In the genomic region with DNA sequence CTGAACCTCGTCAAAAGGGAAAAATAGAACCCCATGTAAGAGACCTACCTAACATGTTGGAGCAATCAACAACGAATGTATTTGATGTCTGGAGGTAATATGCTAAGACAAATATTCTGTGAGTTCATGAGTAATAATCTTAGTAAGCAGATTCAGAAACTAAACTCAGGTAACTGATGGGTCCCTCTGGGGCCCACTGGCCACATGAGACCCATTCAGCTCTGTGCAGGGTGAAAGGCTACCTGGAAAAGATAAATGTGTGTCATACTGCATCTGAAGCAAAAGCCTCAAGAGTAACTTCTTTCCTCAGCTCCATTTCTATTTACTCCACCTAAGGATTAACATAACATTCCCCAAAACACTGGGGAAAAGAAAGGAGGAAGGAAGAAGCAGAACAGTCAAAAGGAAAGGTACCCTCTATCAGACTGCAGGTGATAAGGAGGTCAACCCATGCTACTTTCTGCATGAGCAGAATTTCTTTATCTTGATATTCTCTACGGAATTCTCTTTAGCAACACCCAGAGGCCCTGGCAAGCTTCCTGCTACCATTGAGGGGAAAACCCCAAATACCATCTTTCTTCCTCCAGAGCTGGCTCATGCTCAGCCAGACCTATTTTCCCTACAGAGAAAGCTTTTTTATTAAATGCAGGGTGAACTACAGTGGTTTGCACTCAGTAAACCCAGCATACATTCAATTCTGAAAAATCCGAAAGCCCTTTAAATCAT, we compare ENCODE assay signal across 16 cellular contexts. TPM values are rescaled to one million over a fixed set of nuclear protein-coding genes. Genes with fewer than 3 reads are reported as not detected.
A peak's percentile ranks its signal among the peaks of the same experiment; 100 is the strongest.
DNase-seq lines count a peak whose midpoint lies in the region; ATAC-seq, FAIRE-seq and TF ChIP-seq lines count a peak whose summit lies in the region.
"Had no signal": no experiment of that assay in that cellular context is flagged by ENCODE, and none has a peak within 500 bp of the region (broad histone marks: within the 10 kb centered on the region; RNA-seq: fewer than 3 reads in every experiment).

No MANE protein-coding gene starts in this region.

- no peak for TF ChIP-seq POLR2A in GM12878 (IDR thresholded peaks at IDR 0.05; ENCODE audit: low read depth, low read length)

- CTCF ChIA-PET in GM12878 (lab: Yijun Ruan, JAX): no interaction called here

- H3K36me3 ChIP-seq in GM12878 (ENCODE audit: control insufficient read depth in 2 of 2, insufficient read depth in 2 of 2, low read length in 1 of 2) (no peaks in the 10 kb centered on the region), keratinocyte (ENCODE audit: control insufficient read depth in 2 of 2, extremely low read depth in 1 of 2, insufficient read depth in 2 of 2, low read length in 2 of 2) (no peaks in the 10 kb centered on the region)
- H3K36me3 ChIP-seq: left lung had no signal

- TF ChIP-seq RAD21 in GM12878 (IDR thresholded peaks at IDR 0.05; ENCODE audit: insufficient read depth, low read depth, low read length): no peak

- no peaks in the 10 kb centered on the region for H3K4me1 ChIP-seq in GM12878 (ENCODE audit: control insufficient read depth, insufficient read depth, low read length)
- H3K4me1 ChIP-seq in keratinocyte (ENCODE audit: control insufficient read depth, extremely low read depth, insufficient read depth, low read length): peaks cover 24% of the 10 kb centered on the region
- H3K4me1 ChIP-seq: left lung had no signal

- no peak overlapping the region for H3K4me3 ChIP-seq in GM12878
- H3K4me3 ChIP-seq in keratinocyte (ENCODE audit: control insufficient read depth in 2 of 3, extremely low read depth in 1 of 3, insufficient read depth in 2 of 3, low read depth in 1 of 3, low read length in 3 of 3): no peak overlapping the region
- H3K4me3 ChIP-seq: left lung had no signal

- H2AFZ ChIP-seq in GM12878 (ENCODE audit: control insufficient read depth, low read depth, low read length): peak overlapping the region; percentile 12; the same call in 1 of the 2 replicates
- peak overlapping the region; percentile 39 for H2AFZ ChIP-seq in keratinocyte (ENCODE audit: control insufficient read depth, low read length)

- SMC1A ChIA-PET in GM12878 (lab: Charles Lee; ENCODE audit: uncharacterized antibody, unreplicated experiment): interaction anchor here (0.7 to 3.5 kb wide), 6 partner anchors 8 to 385 kb away, joined by 3 to 12 read pairs (median 4); no protein-coding TSS in a partner anchor

- H4K20me1 ChIP-seq in GM12878 (ENCODE audit: control insufficient read depth, insufficient read depth): no peaks in the 10 kb centered on the region
- no peaks in the 10 kb centered on the region for H4K20me1 ChIP-seq in keratinocyte (ENCODE audit: control insufficient read depth, extremely low read depth, insufficient read depth, low read length)

- dilution Hi-C loops in keratinocyte (cut with MboI; ENCODE audit: extremely low pct_ligation_motif_present, low sequenced_read_pairs): no loop called here

- DNase-seq in AG20443 (ENCODE audit: low spot score) (peak; percentile 27), GM12878 (ENCODE audit: low read depth, low spot score) (no peak), keratinocyte (ENCODE audit: low read depth, low spot score) (no peak), D721Med (ENCODE audit: insufficient read length, low spot score) (no peak), inferior parietal cortex (ENCODE audit: extremely low spot score) (no peak), middle frontal gyrus (ENCODE audit: extremely low spot score, low spot score) (no peak), cardiac septum (ENCODE audit: low spot score) (no peak)
- DNase-seq: activated CD4-positive, alpha-beta T cell treated with anti-CD3 and anti-CD28 coated beads for 1 hour; cerebellar nuclear complex; foreskin melanocyte; left lung; NCI-H187 treated with DMSO at 0.1 percent for 48 hours; stimulated activated CD4-positive, alpha-beta T cell treated with anti-CD3 and anti-CD28 coated beads, Interleukin-12 subunit alpha, Interleukin-12 subunit beta, amount 100 ng/mL, for 4 hours had no signal

- in situ Hi-C loops in GM12878 (cut with MboI): no loop called here

- no peak overlapping the region for H3K27ac ChIP-seq in GM12878 (ENCODE audit: control insufficient read depth, insufficient read depth)
- no peak overlapping the region for H3K27ac ChIP-seq in keratinocyte (ENCODE audit: control insufficient read depth, insufficient read depth, low read length)
- H3K27ac ChIP-seq: left lung had no signal

- POLR2A ChIA-PET in GM12878 (lab: Charles Lee): no interaction called here

- TF ChIP-seq CTCF in GM12878 (IDR thresholded peaks at IDR 0.05 in 2 of 3, conservative IDR thresholded peaks at IDR 0.05 in 1 of 3; ENCODE audit: control insufficient read depth in 2 of 3, extremely low read depth in 1 of 3, insufficient read depth in 1 of 3, low read depth in 3 of 3, low read length in 3 of 3) (no peak), keratinocyte (optimal IDR thresholded peaks at IDR 0.05 in 1 of 3, IDR thresholded peaks at IDR 0.05 in 1 of 3, conservative IDR thresholded peaks at IDR 0.05 in 1 of 3; ENCODE audit: extremely low read depth in 1 of 3, insufficient read depth in 2 of 3, low read length in 3 of 3) (no peak), D721Med (IDR thresholded peaks at IDR 0.05; ENCODE audit: insufficient read depth, missing control alignments) (no peak)

- H3K79me2 ChIP-seq in GM12878 (ENCODE audit: control insufficient read depth, insufficient read depth, low read length) (no peaks in the 10 kb centered on the region), keratinocyte (ENCODE audit: control insufficient read depth, insufficient read depth, low read length) (no peaks in the 10 kb centered on the region)

- ATAC-seq in HG02759 (IDR thresholded peaks at IDR 0.05; ENCODE audit: unreplicated experiment) (peak; percentile 46), GM12878 (peak; percentile 78)
- ATAC-seq: activated T-helper 17 cell treated with anti-CD3 and anti-CD28 coated beads, Interleukin-2, amount 50 U/mL, for 72 hours; HepG2; left lung had no signal

- BruUV-seq in GM12878 (replicated peaks; lab: Mats Ljungman, UMichigan): no TSS peak

- FAIRE-seq in GM12878 (lab: Jason Lieb, UNC) (no peak), keratinocyte (lab: Jason Lieb, UNC) (no peak), D721Med (lab: Jason Lieb, UNC) (no peak)
- FAIRE-seq: HepG2 had no signal

- H3K4me2 ChIP-seq in GM12878 (ENCODE audit: control insufficient read depth, insufficient read depth): no peak overlapping the region
- no peak overlapping the region for H3K4me2 ChIP-seq in keratinocyte (ENCODE audit: control insufficient read depth, extremely low read depth, insufficient read depth, low read depth, low read length)

- RAD21 ChIA-PET in GM12878 (lab: Charles Lee; ENCODE audit: unreplicated experiment): interaction anchor here (1.0 kb wide), 1 partner anchor 62 kb away, joined by 4 read pairs; no protein-coding TSS in a partner anchor

- 47% methylated on average over 4 of the region's 4 CpGs for WGBS in GM12878 (ENCODE audit: insufficient coverage, insufficient replicate concordance, low lambda C conversion rate, missing lambda C conversion rate)

- intact Hi-C loops in GM12878 (cut with micrococcal nuclease; ENCODE audit: unreplicated experiment): no loop called here
- intact Hi-C loops in cardiac septum (cut with DNase I): no loop called here

- TF ChIP-seq EP300 in GM12878 (IDR thresholded peaks at IDR 0.05; ENCODE audit: borderline replicate concordance in 1 of 2, control insufficient read depth in 1 of 2, low read depth in 2 of 2, low read length in 2 of 2): no peak

- H3K9me3 ChIP-seq in GM12878 (replicated peaks; ENCODE audit: control insufficient read depth, insufficient read depth, low read length) (no peaks in the 10 kb centered on the region), keratinocyte (ENCODE audit: control insufficient read depth, low read depth, low read length) (no peaks in the 10 kb centered on the region)
- H3K9me3 ChIP-seq: left lung had no signal

- no peaks in the 10 kb centered on the region for H3K9me1 ChIP-seq in keratinocyte (ENCODE audit: control insufficient read depth, extremely low read depth, insufficient read depth, low read length)

- no peak overlapping the region for H3K9ac ChIP-seq in GM12878 (ENCODE audit: control insufficient read depth, insufficient read depth, low read length)
- H3K9ac ChIP-seq in keratinocyte (ENCODE audit: control insufficient read depth, extremely low read depth, insufficient read depth, low read length): no peak overlapping the region

- no peaks in the 10 kb centered on the region for H3K27me3 ChIP-seq in GM12878 (replicated peaks in 1 of 2; ENCODE audit: control insufficient read depth in 2 of 2, insufficient read depth in 2 of 2, low read length in 1 of 2)
- no peaks in the 10 kb centered on the region for H3K27me3 ChIP-seq in keratinocyte (ENCODE audit: control insufficient read depth, extremely low read depth, insufficient read depth, low read length)
- H3K27me3 ChIP-seq: left lung had no signal

RNA-seq across cellular contexts. Expression of gene ABCA6, which starts 37.7 kb away (rescaled TPM):
- 81.0 and 84.3 TPM in 2 replicates for total RNA-seq in GM12878 (2013; cell fraction: nucleolus; rRNA removed)
- total RNA-seq in GM12878 (2014; rRNA removed): 15.6 and 18.1 TPM in 2 replicates
- total RNA-seq in GM12878 (2014; rRNA removed; fragmentation: Illumina TruSeq; extraction: Trizol): 19.5 and 21.4 TPM in 2 replicates
- 13.7 and 14.3 TPM in 2 replicates for total RNA-seq in GM12878 (2021)
- 3.5 TPM for polyA plus RNA-seq in GM12878 (2011; ENCODE audit: low read depth)
- polyA plus RNA-seq in GM12878 (2011; rRNA removed): 36.9 and 53.4 TPM in 2 replicates
- 14.2 and 15.0 TPM in 2 replicates for polyA plus RNA-seq in GM12878 (2011; cell fraction: cytosol; rRNA removed)
- 53.3 and 57.0 TPM in 2 replicates for polyA plus RNA-seq in GM12878 (2011; cell fraction: nucleus; rRNA removed)
- polyA plus RNA-seq in GM12878 (2012): 4.8 and 7.9 TPM in 2 replicates
- polyA plus RNA-seq in GM12878 (2014; fragmentation: Illumina TruSeq; extraction: Trizol): 15.6 and 18.6 TPM in 2 replicates
- polyA plus RNA-seq in GM12878 (2014; fragmentation: Nextera tagmentation; extraction: Ambion mirVana): 10 to 100 TPM in 1 of 2 experiments, 1 to 10 TPM in 1; 9.0 to 10.1 TPM
- polyA plus RNA-seq in GM12878 (2014; rRNA removed): 7.6 and 11.5 TPM in 2 replicates
- 1 to 10 TPM; 6.8 to 7.0 TPM for polyA plus RNA-seq in GM12878 (2016; fragmentation: Nextera tagmentation; extraction: Ambion mirVana)
- polyA minus RNA-seq in GM12878 (2011; rRNA and poly(A)+ RNA removed): 41.5 and 47.3 TPM in 2 replicates
- polyA minus RNA-seq in GM12878 (2011; cell fraction: cytosol; rRNA and poly(A)+ RNA removed): 10.6 and 16.2 TPM in 2 replicates
- polyA minus RNA-seq in GM12878 (2011; cell fraction: nucleus; rRNA and poly(A)+ RNA removed): 55.2 and 78.9 TPM in 2 replicates
- polyA plus RNA-seq in keratinocyte: 0.07 to 0.35 TPM (median 0.14 TPM) in 3 replicates
- 0.20 TPM for polyA plus RNA-seq in keratinocyte (2011; ENCODE audit: low read depth)
- 0.04 and 0.06 TPM in 2 replicates for polyA plus RNA-seq in keratinocyte (2011; cell fraction: cytosol; rRNA removed)
- polyA plus RNA-seq in keratinocyte (2011; cell fraction: nucleus; rRNA removed): 1.2 TPM in 2 replicates
- 0.02 and 0.23 TPM in 2 replicates for polyA plus RNA-seq in keratinocyte (2012; ENCODE audit: low replicate concordance)
- 0.92 to 1.4 TPM in 2 of 3 replicates, not detected in the other for polyA minus RNA-seq in keratinocyte
- polyA minus RNA-seq in keratinocyte (2011; cell fraction: cytosol; rRNA and poly(A)+ RNA removed): not detected
- 3.9 and 8.8 TPM in 2 replicates for polyA minus RNA-seq in keratinocyte (2011; cell fraction: nucleus; rRNA and poly(A)+ RNA removed)
- 14.6 TPM for total RNA-seq in cardiac septum

RNA-seq across cellular contexts. Expression of gene ABCA10, which starts 49.2 kb away (rescaled TPM):
- total RNA-seq in GM12878 (2013; cell fraction: nucleolus; rRNA removed): 23.0 and 23.8 TPM in 2 replicates
- total RNA-seq in GM12878 (2014; rRNA removed): 0.85 and 2.7 TPM in 2 replicates
- 1.4 and 1.6 TPM in 2 replicates for total RNA-seq in GM12878 (2014; rRNA removed; fragmentation: Illumina TruSeq; extraction: Trizol)
- 0.82 and 1.2 TPM in 2 replicates for total RNA-seq in GM12878 (2021)
- polyA plus RNA-seq in GM12878 (2011; ENCODE audit: low read depth): 0.68 TPM
- polyA plus RNA-seq in GM12878 (2011; rRNA removed): 3.0 and 4.5 TPM in 2 replicates
- 0.57 and 0.63 TPM in 2 replicates for polyA plus RNA-seq in GM12878 (2011; cell fraction: cytosol; rRNA removed)
- 6.4 and 7.8 TPM in 2 replicates for polyA plus RNA-seq in GM12878 (2011; cell fraction: nucleus; rRNA removed)
- polyA plus RNA-seq in GM12878 (2012): 1.3 and 2.0 TPM in 2 replicates
- 1.2 and 1.3 TPM in 2 replicates for polyA plus RNA-seq in GM12878 (2014; fragmentation: Illumina TruSeq; extraction: Trizol)
- under 1 TPM; 0.50 to 0.77 TPM for polyA plus RNA-seq in GM12878 (2014; fragmentation: Nextera tagmentation; extraction: Ambion mirVana)
- polyA plus RNA-seq in GM12878 (2014; rRNA removed): 0.98 and 1.2 TPM in 2 replicates
- under 1 TPM; 0.33 to 0.66 TPM for polyA plus RNA-seq in GM12878 (2016; fragmentation: Nextera tagmentation; extraction: Ambion mirVana)
- 2.8 and 3.6 TPM in 2 replicates for polyA minus RNA-seq in GM12878 (2011; rRNA and poly(A)+ RNA removed)
- polyA minus RNA-seq in GM12878 (2011; cell fraction: cytosol; rRNA and poly(A)+ RNA removed): 0.31 TPM in 1 of 2 replicates, not detected in the other
- polyA minus RNA-seq in GM12878 (2011; cell fraction: nucleus; rRNA and poly(A)+ RNA removed): 5.9 and 7.1 TPM in 2 replicates
- polyA plus RNA-seq in keratinocyte: 0.14 to 0.99 TPM (median 0.46 TPM) in 3 replicates
- polyA plus RNA-seq in keratinocyte (2011; ENCODE audit: low read depth): 5.5 TPM
- polyA plus RNA-seq in keratinocyte (2011; cell fraction: cytosol; rRNA removed): 0.09 and 0.12 TPM in 2 replicates
- 2.7 and 2.8 TPM in 2 replicates for polyA plus RNA-seq in keratinocyte (2011; cell fraction: nucleus; rRNA removed)
- polyA plus RNA-seq in keratinocyte (2012; ENCODE audit: low replicate concordance): 0.17 and 2.1 TPM in 2 replicates
- 1.6 to 3.3 TPM in 2 of 3 replicates, not detected in the other for polyA minus RNA-seq in keratinocyte
- polyA minus RNA-seq in keratinocyte (2011; cell fraction: cytosol; rRNA and poly(A)+ RNA removed): not detected
- polyA minus RNA-seq in keratinocyte (2011; cell fraction: nucleus; rRNA and poly(A)+ RNA removed): 2.1 and 7.1 TPM in 2 replicates
- 5.6 TPM for total RNA-seq in cardiac septum
